ENCODE assay signal across 8 cellular contexts in the genomic region with DNA sequence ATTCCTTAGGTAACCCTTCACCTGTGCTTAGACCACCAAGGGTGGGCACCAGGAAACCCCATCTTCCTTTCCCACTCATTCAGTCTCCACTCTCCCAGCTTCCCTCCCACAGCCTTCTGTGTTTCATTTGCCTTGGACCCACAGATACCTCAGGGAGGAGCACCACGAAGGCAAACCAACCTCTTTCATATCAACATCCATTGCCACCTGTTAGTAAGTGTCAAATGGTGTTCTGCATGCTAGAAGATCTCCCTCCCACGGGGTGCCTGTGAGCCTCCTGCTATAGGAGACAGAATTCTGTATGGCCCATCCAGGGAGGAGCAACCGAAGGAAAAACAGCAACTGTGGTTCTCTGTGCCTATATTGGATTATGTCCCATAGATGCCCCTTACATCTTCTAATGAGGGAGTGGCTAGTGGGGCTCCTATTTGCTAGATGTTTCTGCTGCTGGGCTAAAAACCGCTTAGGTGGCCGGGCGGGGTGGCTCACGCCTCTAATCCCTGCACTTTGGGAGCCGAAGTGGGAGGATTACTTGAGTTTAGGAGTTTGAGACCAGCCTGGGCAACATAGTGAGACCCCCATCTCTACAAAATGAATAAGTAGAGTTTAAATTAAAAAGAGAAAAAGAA. TPM values are rescaled to one million over a fixed set of nuclear protein-coding genes. Genes with fewer than 3 reads are reported as not detected.
DNase-seq lines count a peak whose midpoint lies in the region; ATAC-seq and TF ChIP-seq lines count a peak whose summit lies in the region.

No MANE protein-coding gene starts in this region.

- H3K79me2 ChIP-seq in DND-41 (ENCODE audit: insufficient read depth, low read length) = no peaks in the 10 kb centered on the region

- peak overlapping the region in 1 of 2 experiments; percentile 36; a peak in 2 of 4 replicates for H3K4me3 ChIP-seq in DND-41 (ENCODE audit: low read depth in 1 of 2, low read length in 2 of 2)
- peak overlapping the region; percentile 41 to 72 for H3K4me3 ChIP-seq in Panc1 (ENCODE audit: low read depth in 2 of 2, low read length in 2 of 2)
- H3K4me3 ChIP-seq in epithelial cell of esophagus (ENCODE audit: low read length) = peak overlapping the region; percentile 31
- peak overlapping the region; percentile 53 for H3K4me3 ChIP-seq in psoas muscle

- in situ Hi-C loops in Panc1 (cut with HindIII; ENCODE audit: low pct_unique_long_range_greater_than_20kb, low sequenced_read_pairs) = no loop called here

- whole genome bisulfite sequencing in psoas muscle, 3 donors = 44 to 52% (median 52%) methylated on average over 8 of the region's 8 CpGs

- peak overlapping the region; percentile 68 for H2AFZ ChIP-seq in DND-41 (ENCODE audit: low read depth, low read length)

- H3K9me3 ChIP-seq in DND-41 (ENCODE audit: insufficient read depth, low read length, severe bottlenecking) = no peaks in the 10 kb centered on the region
- no peaks in the 10 kb centered on the region for H3K9me3 ChIP-seq in Panc1 (ENCODE audit: control insufficient read depth, insufficient read depth, low read depth, low read length)
- H3K9me3 ChIP-seq in psoas muscle = peaks cover 10% of the 10 kb centered on the region

- DNase-seq in DND-41 (no peak), Panc1 (ENCODE audit: low read depth, low spot score) (no peak), epithelial cell of esophagus (ENCODE audit: low read depth) (no peak), psoas muscle (no peak), HPDE6-E6E7 (ENCODE audit: extremely low spot score) (no peak), AG08396 (ENCODE audit: low spot score) (no peak), activated gamma-delta T cell treated with Interleukin-2 at 50 U/mL for 16 hours (no peak)
- DNase-seq in stimulated activated CD4-positive, alpha-beta T cell treated with anti-CD3 and anti-CD28 coated beads, Interleukin-4, amount 100 ng/mL, for 4 hours = no peak

- H3K4me1 ChIP-seq in DND-41 (ENCODE audit: insufficient read depth, low read length) = peaks cover 21% of the 10 kb centered on the region
- H3K4me1 ChIP-seq in Panc1 (ENCODE audit: control insufficient read depth, insufficient read depth, low read length) = no peaks in the 10 kb centered on the region
- peaks cover 6% of the 10 kb centered on the region for H3K4me1 ChIP-seq in psoas muscle

- ATAC-seq in DND-41 (ENCODE audit: insufficient read depth, low read depth) = 0 out of 3 replicates have a peak, but pooled peaks have one; percentile 2
- 0 out of 2 replicates have a peak, but pooled peaks have one; percentile 21 for ATAC-seq in Panc1
- ATAC-seq in psoas muscle = peak in 3 of 4 donors; percentile 7 to 36 (median 31)

- POLR2A ChIA-PET in Panc1 (lab: Charles Lee) = no interaction called here

- CTCF ChIA-PET in Panc1 (lab: Charles Lee) = no interaction called here

- peak overlapping the region; percentile 75 for H3K27ac ChIP-seq in DND-41 (ENCODE audit: low read length)
- H3K27ac ChIP-seq in Panc1 (ENCODE audit: low read length) = peak overlapping the region; percentile 77
- H3K27ac ChIP-seq in psoas muscle = peak overlapping the region; percentile 86

- intact Hi-C loops in Panc1 (cut with micrococcal nuclease; ENCODE audit: unreplicated experiment) (no loop called here), psoas muscle (cut with DNase I) (loop anchor here (1.0 to 5.0 kb wide), 4 partner anchors 51 to 202 kb away; partner anchors contain the start of genes CNST (in 1 of the 2) and TFB2M (in 1 of the 2))

- H4K20me1 ChIP-seq in DND-41 (ENCODE audit: insufficient read depth, low read length) = no peaks in the 10 kb centered on the region

- no peaks in the 10 kb centered on the region for H3K36me3 ChIP-seq in DND-41 (ENCODE audit: insufficient read depth, low read length)
- no peaks in the 10 kb centered on the region for H3K36me3 ChIP-seq in Panc1 (ENCODE audit: control insufficient read depth, insufficient read depth, low read length)
- H3K36me3 ChIP-seq in psoas muscle (ENCODE audit: insufficient read depth in 1 of 2, low read depth in 1 of 2) = no peaks in the 10 kb centered on the region

- TF ChIP-seq CTCF in DND-41 (IDR thresholded peaks at IDR 0.05; ENCODE audit: borderline replicate concordance, extremely low read depth, low read length, poor library complexity, severe bottlenecking) (no peak), Panc1 (IDR thresholded peaks at IDR 0.05) (no peak), epithelial cell of esophagus (IDR thresholded peaks at IDR 0.05; ENCODE audit: insufficient read depth, low read depth, low read length, missing control alignments) (no peak), psoas muscle (IDR thresholded peaks at IDR 0.05) (no peak)

- H3K4me2 ChIP-seq in DND-41 (ENCODE audit: insufficient read depth, low read length) = peak overlapping the region; percentile 67

- no TSS peak for BruUV-seq in Panc1 (replicated peaks; lab: Mats Ljungman, UMichigan)

- H3K27me3 ChIP-seq in DND-41 (ENCODE audit: insufficient read depth, low read length, poor library complexity) (no peaks in the 10 kb centered on the region), Panc1 (ENCODE audit: control insufficient read depth, insufficient read depth, low read length) (no peaks in the 10 kb centered on the region), psoas muscle (ENCODE audit: insufficient read depth in 3 of 3, low read length in 2 of 3) (no peaks in the 10 kb centered on the region)

- peak overlapping the region; percentile 47 for H3K9ac ChIP-seq in DND-41 (ENCODE audit: low read depth, low read length)

RNA-seq across cellular contexts. Expression of gene SCCPDH, which starts 25.6 kb away (rescaled TPM):
- total RNA-seq in Panc1 (2021; ENCODE audit: unreplicated experiment) = 40.2 TPM
- polyA plus RNA-seq in Panc1 (2012; ENCODE audit: insufficient read length) = 26.8 TPM
- total RNA-seq in psoas muscle = 10 to 100 TPM; 22.6 to 41.8 (median 38.5) TPM
- 10 to 100 TPM; 28.3 to 50.8 (median 44.3) TPM for polyA plus RNA-seq in psoas muscle
